1 cellular context compared by ENCODE assay signal in the genomic region with DNA sequence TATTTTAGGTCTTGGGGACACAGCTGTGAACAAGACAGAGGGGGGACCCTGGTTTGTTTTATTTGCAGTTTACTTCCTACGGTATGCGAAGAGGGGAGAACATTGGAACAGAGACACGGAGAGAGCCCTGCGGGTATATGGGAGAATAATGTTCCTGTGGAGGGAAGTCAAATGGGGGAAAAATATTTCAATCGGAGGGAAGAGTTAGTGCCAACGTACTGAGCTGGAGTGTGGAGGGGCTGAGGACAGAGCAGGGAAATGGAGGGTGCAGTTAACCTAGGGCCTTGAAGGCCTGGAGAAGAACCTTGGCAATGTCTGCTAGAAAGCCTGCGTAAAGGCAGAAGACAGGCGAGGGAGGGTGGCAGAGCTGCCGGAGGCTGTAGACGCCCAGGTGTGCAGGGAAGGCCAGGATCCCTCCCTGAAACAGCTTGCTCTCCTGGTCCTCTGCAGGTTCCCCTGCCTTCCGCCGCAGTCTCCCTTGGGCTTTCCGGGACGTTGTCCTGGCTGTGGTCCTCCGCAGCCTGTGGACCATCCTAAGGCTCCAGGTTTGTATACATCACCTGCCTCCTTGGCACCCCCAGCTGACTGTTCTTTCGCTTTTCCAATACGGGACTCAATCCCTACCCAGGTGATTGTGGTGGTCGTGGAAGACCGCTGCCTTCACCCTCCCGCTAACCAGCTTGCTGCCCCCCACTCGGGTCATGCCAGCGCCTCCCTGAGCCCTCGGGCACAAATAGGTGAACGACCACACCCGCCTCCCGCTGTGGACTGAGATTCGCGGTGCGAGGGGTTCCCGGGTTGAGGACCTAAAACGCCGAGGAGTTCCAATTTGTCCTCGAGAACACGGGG.
A peak's percentile ranks its signal among the peaks of the same experiment; 100 is the strongest.
TF ChIP-seq lines count a peak whose summit lies in the region.

No MANE protein-coding gene starts in this region.

TF ChIP-seq in H1, 55 proteins besides CTCF, POLR2A, EP300 and RAD21:
- TF ChIP-seq SIN3A (conservative IDR thresholded peaks at IDR 0.05 in 1 of 2, IDR thresholded peaks at IDR 0.05 in 1 of 2; ENCODE audit: low read depth in 1 of 2, low read length in 2 of 2) = 0 out of 4 replicates have a peak, but pooled peaks of 1 of the 2 experiments have one; percentile 4
- TF ChIP-seq NANOG (IDR thresholded peaks at IDR 0.05; ENCODE audit: insufficient read depth, low read depth, low read length, poor library complexity, severe bottlenecking) = no peak
- peak; percentile 62 for TF ChIP-seq SAP30 (IDR thresholded peaks at IDR 0.05; ENCODE audit: insufficient read depth, insufficient replicate concordance, low read length)
- TF ChIP-seq CTBP2 (IDR thresholded peaks at IDR 0.05; ENCODE audit: borderline replicate concordance, insufficient read depth, insufficient read length, low read length) = no peak
- no peak for TF ChIP-seq EZH2 (IDR thresholded peaks at IDR 0.05; ENCODE audit: low read depth, low read length, severe bottlenecking)
- TF ChIP-seq SIX5 (IDR thresholded peaks at IDR 0.05; ENCODE audit: low read depth, low read length) = no peak
- TF ChIP-seq ASH2L (IDR thresholded peaks at IDR 0.05; ENCODE audit: low read length) = peak; percentile 9
- no peak for TF ChIP-seq EGR1 (IDR thresholded peaks at IDR 0.05; ENCODE audit: borderline replicate concordance, low read depth, low read length)
TF ChIP-seq in H1: peak in this region for 3.
